Comparison of ENCODE assay signal across 8 cellular contexts in the genomic region with DNA sequence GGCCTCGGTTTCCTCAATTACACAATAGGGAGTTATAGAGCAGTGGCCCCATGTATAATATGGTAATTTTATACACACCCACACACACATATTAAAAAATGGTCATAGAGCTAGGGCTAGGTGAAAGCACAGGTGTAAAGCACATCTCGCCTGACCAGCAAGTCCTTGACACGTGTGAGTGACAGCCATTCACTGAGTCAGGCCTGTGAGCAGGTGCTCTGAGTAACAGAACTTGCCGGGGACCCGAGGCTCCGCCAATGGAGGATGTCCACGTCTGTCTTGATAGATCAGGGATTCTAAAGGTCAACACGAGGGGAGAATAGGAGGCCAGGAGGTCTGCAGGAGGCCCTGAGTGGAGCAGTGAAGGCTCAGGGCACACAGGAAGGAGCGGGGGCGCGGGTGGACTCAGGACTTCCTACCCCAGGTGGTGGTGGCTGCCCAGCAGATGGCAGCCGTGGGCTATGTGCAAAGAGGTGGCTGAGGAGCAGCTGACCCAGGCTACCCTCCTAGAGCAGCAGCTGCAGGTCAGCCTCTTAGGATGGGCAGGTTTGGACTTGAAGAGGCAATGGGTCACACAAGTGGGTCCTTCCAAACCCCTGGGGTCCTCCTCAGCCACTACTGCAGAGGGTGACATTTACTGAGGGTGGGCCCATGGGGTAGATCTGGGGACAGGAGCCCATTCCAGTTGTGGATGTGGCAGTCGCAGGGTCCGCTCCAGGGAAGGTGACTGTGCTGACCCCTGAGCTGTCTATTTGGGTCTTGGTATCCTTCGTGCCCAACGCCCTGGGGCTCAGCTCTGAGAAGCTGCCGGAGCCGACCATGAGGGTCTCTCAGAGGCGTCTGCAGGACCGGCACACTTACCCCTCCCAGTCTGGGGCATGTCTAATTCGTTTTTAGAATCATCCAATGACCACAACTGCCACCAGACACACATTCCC. TPM values are rescaled to one million over a fixed set of nuclear protein-coding genes. Genes with fewer than 3 reads are reported as not detected.
DNase-seq lines count a peak whose midpoint lies in the region; ATAC-seq lines count a peak whose summit lies in the region.

No MANE protein-coding gene starts in this region.

- H3K36me3 Mint-ChIP-seq in CD8-positive, alpha-beta memory T cell, result peaks cover 0 to 83% (median 6%) of the 10 kb centered on the region in 3 donors
- H3K36me3 Mint-ChIP-seq in activated CD4-positive, alpha-beta memory T cell treated with anti-CD3 and anti-CD28 coated beads, Interleukin-2, amount 10 ng/mL, durations not matched to agents 7 days and 5 days (ENCODE audit: low read depth), result peaks cover 51% of the 10 kb centered on the region

- CTCF ChIA-PET in CD8-positive, alpha-beta memory T cell (lab: Charles Lee), result interaction anchor here (0.7 to 9.2 kb wide), 34 partner anchors 10 to 242 kb away, joined by 3 to 119 read pairs (median 4); a partner anchor contains a TSS
- CTCF ChIA-PET in activated CD4-positive, alpha-beta memory T cell treated with anti-CD3 and anti-CD28 coated beads, Interleukin-2, amount 10 ng/mL, durations not matched to agents 7 days and 5 days (lab: Charles Lee), result interaction anchor here (0.6 to 4.2 kb wide), 19 partner anchors 10 to 241 kb away, joined by 3 to 77 read pairs (median 4); a partner anchor contains a TSS

- POLR2A ChIA-PET in CD8-positive, alpha-beta memory T cell (lab: Charles Lee), result interaction anchor here (0.8 kb wide), 2 partner anchors 13 to 146 kb away, joined by 3 read pairs; no protein-coding TSS in a partner anchor
- POLR2A ChIA-PET in activated CD4-positive, alpha-beta memory T cell treated with anti-CD3 and anti-CD28 coated beads, Interleukin-2, amount 10 ng/mL, durations not matched to agents 7 days and 5 days (lab: Charles Lee), result interaction anchor here (0.7 to 2.5 kb wide), 11 partner anchors 10 to 154 kb away, joined by 3 to 13 read pairs (median 4); a partner anchor contains a TSS

- peak; percentile 66 to 84 (median 68) for DNase-seq in CD8-positive, alpha-beta memory T cell
- peak; percentile 68 for DNase-seq in NCI-H774 (lab: John Stamatoyannopoulos, UW)
- peak; percentile 80 for DNase-seq in activated CD4-positive, alpha-beta memory T cell treated with anti-CD3 and anti-CD28 coated beads, Interleukin-2, amount 10 ng/mL, durations not matched to agents 7 days and 5 days
- DNase-seq in dermis microvascular lymphatic vessel endothelial cell (ENCODE audit: low read depth in 2 of 2), result peak; percentile 56 to 79
- peak; percentile 80 to 87 for DNase-seq in lung microvascular endothelial cell (ENCODE audit: low read depth in 2 of 2)
- peak; percentile 40 for DNase-seq in stimulated activated CD8-positive, alpha-beta memory T cell treated with anti-CD3 and anti-CD28 coated beads, Interleukin-15, amount 100 ng/mL, for 1 hour (ENCODE audit: low read depth)

- H3K4me1 ChIP-seq in CD8-positive, alpha-beta memory T cell (ENCODE audit: insufficient read depth, low read length), result peaks cover 16% of the 10 kb centered on the region

- no peak overlapping the region for H3K4me3 ChIP-seq in CD8-positive, alpha-beta memory T cell (ENCODE audit: low read length)

- H3K27me3 ChIP-seq in CD8-positive, alpha-beta memory T cell (ENCODE audit: insufficient read depth, low read length, poor library complexity, severe bottlenecking), result no peaks in the 10 kb centered on the region

- H3K27ac Mint-ChIP-seq in CD8-positive, alpha-beta memory T cell, result peak overlapping the region; percentile 76 to 91 (median 86)
- peak overlapping the region; percentile 71 for H3K27ac Mint-ChIP-seq in activated CD4-positive, alpha-beta memory T cell treated with anti-CD3 and anti-CD28 coated beads, Interleukin-2, amount 10 ng/mL, durations not matched to agents 7 days and 5 days

- peaks cover 17% of the 10 kb centered on the region for H3K36me3 ChIP-seq in CD8-positive, alpha-beta memory T cell (ENCODE audit: insufficient read depth, low read length)

- no peak overlapping the region for H3K27ac ChIP-seq in CD8-positive, alpha-beta memory T cell (ENCODE audit: low read depth, low read length)

- H3K4me1 Mint-ChIP-seq in CD8-positive, alpha-beta memory T cell, result peaks cover 25 to 51% (median 38%) of the 10 kb centered on the region in 3 donors
- peaks cover 38% of the 10 kb centered on the region for H3K4me1 Mint-ChIP-seq in activated CD4-positive, alpha-beta memory T cell treated with anti-CD3 and anti-CD28 coated beads, Interleukin-2, amount 10 ng/mL, durations not matched to agents 7 days and 5 days

- H3K9me3 Mint-ChIP-seq in CD8-positive, alpha-beta memory T cell, result no peaks in the 10 kb centered on the region
- no peaks in the 10 kb centered on the region for H3K9me3 Mint-ChIP-seq in activated CD4-positive, alpha-beta memory T cell treated with anti-CD3 and anti-CD28 coated beads, Interleukin-2, amount 10 ng/mL, durations not matched to agents 7 days and 5 days

- H3K27me3 Mint-ChIP-seq in CD8-positive, alpha-beta memory T cell, result peaks cover 0 to 1% of the 10 kb centered on the region in 2 donors
- H3K27me3 Mint-ChIP-seq in activated CD4-positive, alpha-beta memory T cell treated with anti-CD3 and anti-CD28 coated beads, Interleukin-2, amount 10 ng/mL, durations not matched to agents 7 days and 5 days, result no peaks in the 10 kb centered on the region

- H3K4me3 Mint-ChIP-seq in CD8-positive, alpha-beta memory T cell, result peak overlapping the region in 6 of 7 donors; percentile 29 to 87 (median 48)
- H3K4me3 Mint-ChIP-seq in activated CD4-positive, alpha-beta memory T cell treated with anti-CD3 and anti-CD28 coated beads, Interleukin-2, amount 10 ng/mL, durations not matched to agents 7 days and 5 days, result no peak overlapping the region

- no peaks in the 10 kb centered on the region for H3K9me3 ChIP-seq in CD8-positive, alpha-beta memory T cell (ENCODE audit: low read length)

- ATAC-seq in HG02798 (IDR thresholded peaks at IDR 0.05; ENCODE audit: poor library complexity, unreplicated experiment) (peak; percentile 60), GM19328 (IDR thresholded peaks at IDR 0.05; ENCODE audit: unreplicated experiment) (no peak)

RNA-seq across cellular contexts. Expression of a gene that starts 45.9 kb away (rescaled TPM):
- not detected for total RNA-seq in CD8-positive, alpha-beta memory T cell
- polyA plus RNA-seq in CD8-positive, alpha-beta memory T cell, result not detected
- not detected for total RNA-seq in activated CD4-positive, alpha-beta memory T cell treated with anti-CD3 and anti-CD28 coated beads, Interleukin-2, amount 10 ng/mL, durations not matched to agents 7 days and 5 days
- total RNA-seq in dermis microvascular lymphatic vessel endothelial cell (not detected in 2 replicates), lung microvascular endothelial cell (not detected in 2 replicates)
